Comparison of ENCODE assay signal across 15 cellular contexts in genomic region chr22:22816766-22817410, GRCh38.
"Had no signal": no experiment of that assay in that cellular context is flagged by ENCODE, and none has a peak within 500 bp of the region (broad histone marks: within the 10 kb centered on the region; RNA-seq: fewer than 3 reads in every experiment).

No MANE protein-coding gene starts in this region.

- H3K27ac ChIP-seq: dorsolateral prefrontal cortex, esophagus squamous epithelium, prostate gland, right lobe of liver, tibial nerve had no signal

- H3K27ac Mint-ChIP-seq: stimulated activated naive B cell treated with anti-CD40 and anti-IgM and Interleukin-4, amounts not matched to agents 10 μg/mL and 1 μg/mL and 100 μg/mL, for 72 hours had no signal

- H3K4me3 Mint-ChIP-seq: activated CD8-positive, alpha-beta T cell treated with anti-CD3 and anti-CD28 coated beads, Interleukin-2, amount 10 ng/mL, durations not matched to agents 7 days and 5 days; naive B cell; stimulated activated naive B cell treated with anti-CD40 and anti-IgM and Interleukin-4, amounts not matched to agents 10 μg/mL and 1 μg/mL and 100 μg/mL, for 72 hours had no signal

- H3K9me3 ChIP-seq: esophagus squamous epithelium, prostate gland, right lobe of liver, tibial nerve had no signal

- H3K4me1 ChIP-seq: esophagus squamous epithelium, prostate gland, right lobe of liver, tibial nerve had no signal

- H3K36me3 Mint-ChIP-seq: activated naive CD4-positive, alpha-beta T cell treated with anti-CD3 and anti-CD28 coated beads, Interleukin-2, amount 50 U/mL, for 72 hours; naive B cell; stimulated activated naive B cell treated with anti-CD40 and anti-IgM and Interleukin-4, amounts not matched to agents 10 μg/mL and 1 μg/mL and 100 μg/mL, for 72 hours had no signal

- H3K27me3 ChIP-seq: right lobe of liver, tibial nerve had no signal

- H3K4me3 ChIP-seq: dorsolateral prefrontal cortex, esophagus squamous epithelium, lung, prostate gland, right lobe of liver, tibial nerve had no signal

- H3K9me3 Mint-ChIP-seq: naive B cell; stimulated activated naive B cell treated with anti-CD40 and anti-IgM and Interleukin-4, amounts not matched to agents 10 μg/mL and 1 μg/mL and 100 μg/mL, for 72 hours had no signal

- DNase-seq: activated CD8-positive, alpha-beta T cell treated with anti-CD3 and anti-CD28 coated beads, Interleukin-2, amount 10 ng/mL, durations not matched to agents 7 days and 5 days; dorsolateral prefrontal cortex; esophagus squamous epithelium; foreskin fibroblast; left cardiac atrium; naive B cell; occipital lobe; right lobe of liver; stimulated activated CD4-positive, alpha-beta T cell treated with anti-CD3 and anti-CD28 coated beads, Interleukin-1b, Interleukin-23, amount 100 ng/mL, for 48 hours; stimulated activated naive B cell treated with anti-CD40 and anti-IgM and Interleukin-4, amounts not matched to agents 10 μg/mL and 1 μg/mL and 100 μg/mL, for 72 hours had no signal

- H3K36me3 ChIP-seq: esophagus squamous epithelium, prostate gland, right lobe of liver, tibial nerve had no signal

- ATAC-seq: activated CD4-positive, CD25-positive, alpha-beta regulatory T cell treated with anti-CD3 and anti-CD28 coated beads, Interleukin-2, amount 50 U/mL, for 24 hours; activated CD8-positive, alpha-beta T cell treated with anti-CD3 and anti-CD28 coated beads, Interleukin-2, amount 10 ng/mL, durations not matched to agents 7 days and 5 days; activated naive CD4-positive, alpha-beta T cell treated with anti-CD3 and anti-CD28 coated beads, Interleukin-2, amount 50 U/mL, for 72 hours; left cardiac atrium; stimulated activated naive B cell treated with anti-CD40 and anti-IgM and Interleukin-4, amounts not matched to agents 10 μg/mL and 1 μg/mL and 100 μg/mL, for 72 hours had no signal
